27 cellular contexts compared by ENCODE assay signal in genomic region chr17:60606036-60606435, GRCh38.
"Had no signal": no experiment of that assay in that cellular context is flagged by ENCODE, and none has a peak within 500 bp of the region (broad histone marks: within the 10 kb centered on the region; RNA-seq: fewer than 3 reads in every experiment).

No MANE protein-coding gene starts in this region.

- H3K9me3 ChIP-seq: adrenal gland, ascending aorta, breast epithelium, heart left ventricle, stomach, suprapubic skin, transverse colon, uterus had no signal

- H3K27me3 Mint-ChIP-seq: activated CD4-positive, alpha-beta T cell treated with anti-CD3 and anti-CD28 coated beads, Interleukin-2, amount 10 ng/mL, durations not matched to agents 7 days and 5 days; activated T-cell treated with anti-CD3 and anti-CD28 coated beads, Interleukin-2, amount 50 U/mL, for 24 hours; central memory CD8-positive, alpha-beta T cell; memory B cell; natural killer cell treated with Interleukin-12 subunit alpha and Interleukin-12 subunit beta and Interleukin-15 and Interleukin-18, amount 100 ng/mL, for 72 hours; stimulated activated memory B cell treated with anti-CD40 and anti-IgM and Interleukin-4, amounts not matched to agents 10 μg/mL and 1 μg/mL and 100 μg/mL, for 72 hours; T-cell had no signal

- H3K4me1 ChIP-seq: uterus had no signal

- H3K27me3 ChIP-seq: adrenal gland, ascending aorta, breast epithelium, dorsolateral prefrontal cortex, heart left ventricle, stomach, suprapubic skin, transverse colon, uterus had no signal

- DNase-seq: activated CD4-positive, alpha-beta T cell treated with anti-CD3 and anti-CD28 coated beads, Interleukin-2, amount 10 ng/mL, durations not matched to agents 7 days and 5 days; activated CD8-positive, alpha-beta T cell treated with anti-CD3 and anti-CD28 coated beads, Interleukin-2, amount 10 ng/mL, durations not matched to agents 7 days and 5 days; activated naive CD4-positive, alpha-beta T cell treated with Interleukin-2 at 50 U/mL for 16 hours; activated T-cell treated with anti-CD3 and anti-CD28 coated beads, Interleukin-2, amount 50 U/mL, for 24 hours; adrenal gland; dorsolateral prefrontal cortex; heart left ventricle; islet precursor cell; left cardiac atrium; posterior cingulate gyrus; small intestine; stimulated activated CD4-positive, alpha-beta T cell treated with anti-CD3 and anti-CD28 coated beads, Interleukin-2, amount 100 ng/mL, for 24 hours; stomach; T-cell; transverse colon; uterus had no signal

- ATAC-seq: activated CD8-positive, alpha-beta T cell treated with anti-CD3 and anti-CD28 coated beads, Interleukin-2, amount 10 ng/mL, durations not matched to agents 7 days and 5 days; heart left ventricle; left cardiac atrium; natural killer cell treated with Interleukin-12 subunit alpha and Interleukin-12 subunit beta and Interleukin-15 and Interleukin-18, amount 100 ng/mL, for 72 hours; sciatic nerve; stimulated activated memory B cell treated with anti-CD40 and anti-IgM and Interleukin-4, amounts not matched to agents 10 μg/mL and 1 μg/mL and 100 μg/mL, for 72 hours; T-cell had no signal

- H3K4me3 ChIP-seq: adrenal gland, ascending aorta, breast epithelium, dorsolateral prefrontal cortex, heart left ventricle, stomach, suprapubic skin, transverse colon, uterus had no signal

- H3K4me3 Mint-ChIP-seq: activated CD4-positive, alpha-beta T cell treated with anti-CD3 and anti-CD28 coated beads, Interleukin-2, amount 10 ng/mL, durations not matched to agents 7 days and 5 days; activated CD8-positive, alpha-beta T cell treated with anti-CD3 and anti-CD28 coated beads, Interleukin-2, amount 10 ng/mL, durations not matched to agents 7 days and 5 days; activated T-cell treated with anti-CD3 and anti-CD28 coated beads, Interleukin-2, amount 50 U/mL, for 24 hours; central memory CD8-positive, alpha-beta T cell; memory B cell; natural killer cell treated with Interleukin-12 subunit alpha and Interleukin-12 subunit beta and Interleukin-15 and Interleukin-18, amount 100 ng/mL, for 72 hours; stimulated activated memory B cell treated with anti-CD40 and anti-IgM and Interleukin-4, amounts not matched to agents 10 μg/mL and 1 μg/mL and 100 μg/mL, for 72 hours; T-cell; T-helper 2 cell treated with Interferon-gamma antibody and Interleukin-4, amounts not matched to agents 5 μg/mL and 100 μg/mL, for 36 hours had no signal

- H3K36me3 ChIP-seq: adrenal gland, ascending aorta, breast epithelium, heart left ventricle, stomach, suprapubic skin, transverse colon, uterus had no signal

- H3K36me3 Mint-ChIP-seq: memory B cell; stimulated activated memory B cell treated with anti-CD40 and anti-IgM and Interleukin-4, amounts not matched to agents 10 μg/mL and 1 μg/mL and 100 μg/mL, for 72 hours had no signal

- H3K9me3 Mint-ChIP-seq: activated CD4-positive, alpha-beta T cell treated with anti-CD3 and anti-CD28 coated beads, Interleukin-2, amount 10 ng/mL, durations not matched to agents 7 days and 5 days; activated T-cell treated with anti-CD3 and anti-CD28 coated beads, Interleukin-2, amount 50 U/mL, for 24 hours; central memory CD8-positive, alpha-beta T cell; memory B cell; natural killer cell treated with Interleukin-12 subunit alpha and Interleukin-12 subunit beta and Interleukin-15 and Interleukin-18, amount 100 ng/mL, for 72 hours; stimulated activated memory B cell treated with anti-CD40 and anti-IgM and Interleukin-4, amounts not matched to agents 10 μg/mL and 1 μg/mL and 100 μg/mL, for 72 hours; T-cell; T-helper 2 cell treated with Interferon-gamma antibody and Interleukin-4, amounts not matched to agents 5 μg/mL and 100 μg/mL, for 36 hours had no signal

- H3K27ac Mint-ChIP-seq: activated CD4-positive, alpha-beta T cell treated with anti-CD3 and anti-CD28 coated beads, Interleukin-2, amount 10 ng/mL, durations not matched to agents 7 days and 5 days; activated CD8-positive, alpha-beta T cell treated with anti-CD3 and anti-CD28 coated beads, Interleukin-2, amount 10 ng/mL, durations not matched to agents 7 days and 5 days; activated T-cell treated with anti-CD3 and anti-CD28 coated beads, Interleukin-2, amount 50 U/mL, for 24 hours; memory B cell; natural killer cell treated with Interleukin-12 subunit alpha and Interleukin-12 subunit beta and Interleukin-15 and Interleukin-18, amount 100 ng/mL, for 72 hours; stimulated activated memory B cell treated with anti-CD40 and anti-IgM and Interleukin-4, amounts not matched to agents 10 μg/mL and 1 μg/mL and 100 μg/mL, for 72 hours; T-cell; T-helper 2 cell treated with Interferon-gamma antibody and Interleukin-4, amounts not matched to agents 5 μg/mL and 100 μg/mL, for 36 hours had no signal

- H3K27ac ChIP-seq: breast epithelium, suprapubic skin, transverse colon, VCaP had no signal

- FAIRE-seq: colon, small intestine had no signal
